ENCODE assay signal across 1 cellular context in the genomic region with DNA sequence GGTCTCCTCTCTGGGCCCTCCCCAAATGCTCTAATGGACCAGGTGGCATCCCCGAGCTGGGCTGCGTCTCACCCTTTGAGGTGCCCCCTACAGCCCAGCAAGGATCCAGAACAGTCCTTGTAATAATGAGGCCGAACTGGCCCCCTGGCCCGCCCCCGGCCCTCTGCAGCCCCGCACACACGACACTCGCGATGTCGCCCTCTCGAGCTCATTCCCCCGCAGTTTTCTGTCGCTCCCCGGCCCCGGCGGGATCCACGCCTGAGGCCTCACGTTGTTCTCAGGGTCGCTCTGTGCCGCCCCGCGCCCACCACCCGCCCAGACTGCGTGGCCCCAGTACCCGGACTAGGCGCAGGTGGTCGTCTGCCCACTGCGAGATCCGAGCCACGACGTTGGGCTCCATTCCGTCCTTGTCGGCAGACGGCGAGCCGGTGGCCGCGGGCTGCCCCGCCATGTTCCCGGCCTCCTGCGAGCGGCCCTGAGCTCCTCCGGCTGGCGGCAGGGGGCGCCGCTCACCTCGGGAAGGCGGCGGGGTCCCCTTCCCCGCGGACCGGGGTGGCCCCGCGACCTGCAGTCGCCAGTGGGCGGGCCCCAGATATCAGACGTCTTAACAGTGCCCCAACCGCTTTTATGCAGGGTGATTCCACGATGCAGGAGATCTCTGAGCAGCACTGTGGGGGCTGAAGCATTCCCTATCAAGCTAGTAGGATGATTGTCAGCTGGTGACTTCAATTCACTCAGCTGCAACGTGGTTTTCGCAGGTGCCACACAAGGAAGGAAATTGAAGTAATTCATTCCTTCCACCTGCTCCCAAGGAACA.
TF ChIP-seq lines count a peak whose summit lies in the region.

TSS of gene C3orf33 (minus strand) at position 477 of the 817 bp plus-strand sequence. CDS start at position 451, 26 bp downstream.

TF ChIP-seq in A549, 52 proteins besides CTCF, POLR2A, EP300 and RAD21 (continued from another document):
- TF ChIP-seq, protein P1, sequence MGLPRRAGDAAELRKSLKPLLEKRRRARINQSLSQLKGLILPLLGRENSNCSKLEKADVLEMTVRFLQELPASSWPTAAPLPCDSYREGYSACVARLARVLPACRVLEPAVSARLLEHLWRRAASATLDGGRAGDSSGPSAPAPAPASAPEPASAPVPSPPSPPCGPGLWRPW (IDR thresholded peaks at IDR 0.05) = no peak
- TF ChIP-seq FOSB (CRISPR knock-in tag; IDR thresholded peaks at IDR 0.05) = no peak
- TF ChIP-seq, protein P2, sequence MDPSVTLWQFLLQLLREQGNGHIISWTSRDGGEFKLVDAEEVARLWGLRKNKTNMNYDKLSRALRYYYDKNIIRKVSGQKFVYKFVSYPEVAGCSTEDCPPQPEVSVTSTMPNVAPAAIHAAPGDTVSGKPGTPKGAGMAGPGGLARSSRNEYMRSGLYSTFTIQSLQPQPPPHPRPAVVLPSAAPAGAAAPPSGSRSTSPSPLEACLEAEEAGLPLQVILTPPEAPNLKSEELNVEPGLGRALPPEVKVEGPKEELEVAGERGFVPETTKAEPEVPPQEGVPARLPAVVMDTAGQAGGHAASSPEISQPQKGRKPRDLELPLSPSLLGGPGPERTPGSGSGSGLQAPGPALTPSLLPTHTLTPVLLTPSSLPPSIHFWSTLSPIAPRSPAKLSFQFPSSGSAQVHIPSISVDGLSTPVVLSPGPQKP (IDR thresholded peaks at IDR 0.05; ENCODE audit: low read depth, low read length) = no peak
- no peak for TF ChIP-seq TFCP2L1 (CRISPR knock-in tag; IDR thresholded peaks at IDR 0.05)
- no peak for TF ChIP-seq RARB (CRISPR knock-in tag; IDR thresholded peaks at IDR 0.05)
